22 cellular contexts compared by ENCODE assay signal in the genomic region with DNA sequence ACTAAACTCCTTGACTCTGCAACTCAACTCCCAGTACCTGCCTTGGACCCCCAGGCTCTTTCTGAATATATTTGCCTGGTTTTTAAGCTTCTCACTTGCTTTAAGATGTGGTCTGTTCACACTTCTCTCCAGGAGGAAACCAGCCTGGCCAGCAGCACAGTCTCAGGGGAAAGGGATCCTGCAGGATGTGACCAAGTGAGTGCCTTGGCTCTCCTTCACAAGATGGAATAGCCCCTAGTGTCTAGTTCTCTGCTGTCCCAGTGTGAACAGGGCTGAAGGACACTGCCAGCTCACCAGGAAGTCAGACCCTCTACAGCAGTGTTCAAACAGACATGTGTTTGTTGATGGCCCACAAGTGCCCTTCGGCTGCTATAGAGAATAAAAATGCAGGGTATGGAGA. TPM values are rescaled to one million over a fixed set of nuclear protein-coding genes. Genes with fewer than 3 reads are reported as not detected.
DNase-seq lines count a peak whose midpoint lies in the region; ATAC-seq and TF ChIP-seq lines count a peak whose summit lies in the region.
"Had no signal": no experiment of that assay in that cellular context is flagged by ENCODE, and none has a peak within 500 bp of the region (broad histone marks: within the 10 kb centered on the region; RNA-seq: fewer than 3 reads in every experiment).

No MANE protein-coding gene starts in this region.

- ATAC-seq in CD8-positive, alpha-beta T cell: no peak
- ATAC-seq in activated T-helper 17 cell treated with anti-CD3 and anti-CD28 coated beads, Interleukin-2, amount 50 U/mL, for 72 hours (replicated peaks): no peak
- no peak for ATAC-seq in naive thymus-derived CD8-positive, alpha-beta T cell
- ATAC-seq in HG02623 (IDR thresholded peaks at IDR 0.05; ENCODE audit: unreplicated experiment) (no peak), left ventricle myocardium superior (no peak)

- no peak overlapping the region for H3K27ac ChIP-seq in CD8-positive, alpha-beta T cell (ENCODE audit: low read depth, low read length)
- H3K27ac ChIP-seq: breast epithelium, colonic mucosa, foreskin keratinocyte, left ventricle myocardium inferior, neural progenitor cell, stomach, tibial nerve had no signal

- H3K9me3 Mint-ChIP-seq in CD8-positive, alpha-beta T cell: no peaks in the 10 kb centered on the region
- H3K9me3 Mint-ChIP-seq in IgD-negative memory B cell: no peaks in the 10 kb centered on the region
- H3K9me3 Mint-ChIP-seq in activated T-helper 17 cell treated with anti-CD3 and anti-CD28 coated beads, Interleukin-2, amount 50 U/mL, for 72 hours: no peaks in the 10 kb centered on the region
- H3K9me3 Mint-ChIP-seq in naive thymus-derived CD8-positive, alpha-beta T cell: no peaks in the 10 kb centered on the region
- H3K9me3 Mint-ChIP-seq: neural progenitor cell had no signal

- no peaks in the 10 kb centered on the region for H3K9me3 ChIP-seq in CD8-positive, alpha-beta T cell (ENCODE audit: low read length)
- H3K9me3 ChIP-seq: breast epithelium, colonic mucosa, left ventricle myocardium inferior, stomach, tibial nerve had no signal

- TF ChIP-seq CTCF in CD8-positive, alpha-beta T cell (IDR thresholded peaks at IDR 0.05): no peak

- no peak overlapping the region for H3K4me3 ChIP-seq in CD8-positive, alpha-beta T cell (ENCODE audit: low read depth, low read length)
- H3K4me3 ChIP-seq: breast epithelium, colonic mucosa, left ventricle myocardium inferior, neural progenitor cell, stomach, tibial nerve had no signal

- CTCF ChIA-PET in CD8-positive, alpha-beta T cell (lab: Charles Lee): interaction anchor here (0.7 to 7.1 kb wide), 23 partner anchors 8 to 168 kb away, joined by 3 to 134 read pairs (median 5); partner anchors contain the start of genes ITLN1, ITLN2 and LY9

- no peak overlapping the region for H3K4me3 Mint-ChIP-seq in CD8-positive, alpha-beta T cell
- no peak overlapping the region for H3K4me3 Mint-ChIP-seq in IgD-negative memory B cell
- no peak overlapping the region for H3K4me3 Mint-ChIP-seq in activated T-helper 17 cell treated with anti-CD3 and anti-CD28 coated beads, Interleukin-2, amount 50 U/mL, for 72 hours
- H3K4me3 Mint-ChIP-seq in naive thymus-derived CD8-positive, alpha-beta T cell: no peak overlapping the region

- POLR2A ChIA-PET in CD8-positive, alpha-beta T cell (lab: Charles Lee): interaction anchor here (1.1 to 2.8 kb wide), 2 partner anchors 53 to 86 kb away, joined by 3 to 11 read pairs; no protein-coding TSS in a partner anchor
- POLR2A ChIA-PET in naive thymus-derived CD8-positive, alpha-beta T cell (lab: Charles Lee): interaction anchor here (1.3 to 3.6 kb wide), 3 partner anchors 32 to 53 kb away, joined by 3 to 18 read pairs (median 10); partner anchors contain the start of gene LY9

- H3K27me3 ChIP-seq in CD8-positive, alpha-beta T cell (ENCODE audit: insufficient read depth, low read length): no peaks in the 10 kb centered on the region
- H3K27me3 ChIP-seq: breast epithelium, colonic mucosa, neural progenitor cell, stomach, tibial nerve had no signal

- peaks cover 50% of the 10 kb centered on the region for H3K4me1 Mint-ChIP-seq in CD8-positive, alpha-beta T cell (ENCODE audit: low read depth)
- H3K4me1 Mint-ChIP-seq in IgD-negative memory B cell: peaks cover 2 to 14% (median 5%) of the 10 kb centered on the region in 3 donors
- peaks cover 1% of the 10 kb centered on the region for H3K4me1 Mint-ChIP-seq in activated T-helper 17 cell treated with anti-CD3 and anti-CD28 coated beads, Interleukin-2, amount 50 U/mL, for 72 hours
- peaks cover 21 to 50% (median 41%) of the 10 kb centered on the region in 4 donors for H3K4me1 Mint-ChIP-seq in naive thymus-derived CD8-positive, alpha-beta T cell
- H3K4me1 Mint-ChIP-seq: neural progenitor cell had no signal

- no peaks in the 10 kb centered on the region for H3K27me3 Mint-ChIP-seq in CD8-positive, alpha-beta T cell (ENCODE audit: low read depth)
- no peaks in the 10 kb centered on the region for H3K27me3 Mint-ChIP-seq in IgD-negative memory B cell
- H3K27me3 Mint-ChIP-seq in activated T-helper 17 cell treated with anti-CD3 and anti-CD28 coated beads, Interleukin-2, amount 50 U/mL, for 72 hours: no peaks in the 10 kb centered on the region
- no peaks in the 10 kb centered on the region for H3K27me3 Mint-ChIP-seq in naive thymus-derived CD8-positive, alpha-beta T cell

- H3K4me1 ChIP-seq in CD8-positive, alpha-beta T cell (ENCODE audit: insufficient read depth, low read length): peaks cover 17% of the 10 kb centered on the region
- H3K4me1 ChIP-seq: breast epithelium, colonic mucosa, left ventricle myocardium inferior, neural progenitor cell, stomach, tibial nerve had no signal

- no peak for DNase-seq in CD8-positive, alpha-beta T cell
- no peak for DNase-seq in naive thymus-derived CD8-positive, alpha-beta T cell
- DNase-seq in left ventricle myocardium superior (no peak), Kasumi-1 (lab: John Stamatoyannopoulos, UW) (no peak)
- DNase-seq: activated effector memory CD4-positive, alpha-beta T cell treated with Interleukin-2 at 50 U/mL for 16 hours; amniotic stem cell; left ventricle myocardium inferior; midbrain; NCI-H2171 had no signal

- peaks cover 8% of the 10 kb centered on the region for H3K36me3 ChIP-seq in CD8-positive, alpha-beta T cell (ENCODE audit: insufficient read depth, low read length)
- H3K36me3 ChIP-seq: breast epithelium, colonic mucosa, left ventricle myocardium inferior, neural progenitor cell, stomach, tibial nerve had no signal

- H3K36me3 Mint-ChIP-seq in CD8-positive, alpha-beta T cell: peaks cover 80% of the 10 kb centered on the region
- peaks cover 3% of the 10 kb centered on the region for H3K36me3 Mint-ChIP-seq in IgD-negative memory B cell
- peaks cover 25% of the 10 kb centered on the region for H3K36me3 Mint-ChIP-seq in activated T-helper 17 cell treated with anti-CD3 and anti-CD28 coated beads, Interleukin-2, amount 50 U/mL, for 72 hours (ENCODE audit: low read depth)
- H3K36me3 Mint-ChIP-seq in naive thymus-derived CD8-positive, alpha-beta T cell: peaks cover 0 to 70% (median 4%) of the 10 kb centered on the region in 3 donors
- H3K36me3 Mint-ChIP-seq: neural progenitor cell had no signal

- intact Hi-C loops in CD8-positive, alpha-beta T cell (cut with DNase I, micrococcal nuclease): loop anchor here (1.0 to 5.0 kb wide), 7 partner anchors 32 to 153 kb away; partner anchors contain the start of gene LY9 (in 2 of the 2)
- intact Hi-C loops in left ventricle myocardium superior (cut with micrococcal nuclease): loop anchor here (10.0 kb wide), 1 partner anchor 125 kb away; the partner anchor contains the start of gene ITLN2

- H3K27ac Mint-ChIP-seq in CD8-positive, alpha-beta T cell: peak overlapping the region; percentile 86
- peak overlapping the region; percentile 41 to 88 (median 65) for H3K27ac Mint-ChIP-seq in IgD-negative memory B cell
- H3K27ac Mint-ChIP-seq in activated T-helper 17 cell treated with anti-CD3 and anti-CD28 coated beads, Interleukin-2, amount 50 U/mL, for 72 hours: peak overlapping the region; percentile 45
- H3K27ac Mint-ChIP-seq in naive thymus-derived CD8-positive, alpha-beta T cell: peak overlapping the region; percentile 83 to 95 (median 88)

RNA-seq across cellular contexts. Expression of gene CD244, which starts 32.9 kb away (rescaled TPM):
- 1 to 10 TPM; 2.1 to 2.6 TPM for total RNA-seq in CD8-positive, alpha-beta T cell
- polyA plus RNA-seq in IgD-negative memory B cell: 1.6 TPM
- under 1 TPM in 1 of 2 donors, not detected in 1; 0.48 TPM for total RNA-seq in activated T-helper 17 cell treated with anti-CD3 and anti-CD28 coated beads, Interleukin-2, amount 50 U/mL, for 72 hours
- total RNA-seq in naive thymus-derived CD8-positive, alpha-beta T cell: under 1 TPM; 0.62 to 0.66 TPM
- 10 to 100 TPM; 11.7 to 82.2 (median 16.1) TPM for polyA plus RNA-seq in naive thymus-derived CD8-positive, alpha-beta T cell
- 0.27 TPM for total RNA-seq in left ventricle myocardium superior
- total RNA-seq: foreskin keratinocyte, MCF 10A, RPMI7951 had no signal
- polyA plus RNA-seq: foreskin keratinocyte had no signal

RNA-seq across cellular contexts. Expression of gene LY9, which starts 33.8 kb away (rescaled TPM):
- total RNA-seq in CD8-positive, alpha-beta T cell: 100 to 1,000 TPM; 103 to 104 TPM
- 158 TPM for polyA plus RNA-seq in IgD-negative memory B cell
- total RNA-seq in activated T-helper 17 cell treated with anti-CD3 and anti-CD28 coated beads, Interleukin-2, amount 50 U/mL, for 72 hours: 1 to 10 TPM; 1.9 to 3.2 TPM
- 100 to 1,000 TPM; 150 to 156 TPM for total RNA-seq in naive thymus-derived CD8-positive, alpha-beta T cell
- 100 to 1,000 TPM; 167 to 223 (median 189) TPM for polyA plus RNA-seq in naive thymus-derived CD8-positive, alpha-beta T cell
- total RNA-seq in left ventricle myocardium superior: not detected
- total RNA-seq: foreskin keratinocyte, left ventricle myocardium inferior, MCF 10A, RPMI7951, SK-MEL-5 had no signal
- polyA plus RNA-seq: foreskin keratinocyte had no signal

RNA-seq across cellular contexts. Expression of gene ITLN1, which starts 55.2 kb away (rescaled TPM):
- not detected for total RNA-seq in CD8-positive, alpha-beta T cell
- polyA plus RNA-seq in IgD-negative memory B cell: not detected
- total RNA-seq in activated T-helper 17 cell treated with anti-CD3 and anti-CD28 coated beads, Interleukin-2, amount 50 U/mL, for 72 hours: not detected
- total RNA-seq in naive thymus-derived CD8-positive, alpha-beta T cell: not detected
- polyA plus RNA-seq in naive thymus-derived CD8-positive, alpha-beta T cell: not detected
- 65.8 TPM for total RNA-seq in left ventricle myocardium superior
- total RNA-seq: esophagus mucosa, foreskin keratinocyte, MCF 10A, RPMI7951, SK-MEL-5 had no signal
- polyA plus RNA-seq: foreskin keratinocyte had no signal

Comparison
In these comparisons a context has a peak if more than half of its experiments do, and no peak if none do; other contexts are left out.
1. RNA of gene LY9, which starts 33.8 kb away (total RNA-seq): 150 to 156 TPM in naive thymus-derived CD8-positive, alpha-beta T cell and 103 to 104 TPM in CD8-positive, alpha-beta T cell; 1.9 to 3.2 TPM in activated T-helper 17 cell treated with anti-CD3 and anti-CD28 coated beads, Interleukin-2, amount 50 U/mL, for 72 hours and not detected in left ventricle myocardium superior (single experiment); every median in the first group is over 10 times any median in the second.
2. RNA of gene ITLN1, which starts 55.2 kb away (total RNA-seq): 65.8 TPM in left ventricle myocardium superior (single experiment); not detected in CD8-positive, alpha-beta T cell, not detected in activated T-helper 17 cell treated with anti-CD3 and anti-CD28 coated beads, Interleukin-2, amount 50 U/mL, for 72 hours and not detected in naive thymus-derived CD8-positive, alpha-beta T cell; every median in the first group is over 10 times any median in the second.
3. Peak in every context shown above with its lines, with median percentiles within 50 percentile points of each other: H3K27ac Mint-ChIP-seq.